ENCODE assay signal across 8 cellular contexts in genomic region chr19:13051581-13052165, GRCh38. TPM values are rescaled to one million over a fixed set of nuclear protein-coding genes. Genes with fewer than 3 reads are reported as not detected.
A peak's percentile ranks its signal among the peaks of the same experiment; 100 is the strongest.
DNase-seq lines count a peak whose midpoint lies in the region; ATAC-seq, FAIRE-seq and TF ChIP-seq lines count a peak whose summit lies in the region.

No MANE protein-coding gene starts in this region.

- peak overlapping the region; percentile 65 for H3K4me2 ChIP-seq in A549

- H3K4me1 Mint-ChIP-seq in endothelial cell (ENCODE audit: unreplicated experiment) (peaks cover 52% of the 10 kb centered on the region), nephron progenitor cell (peaks cover 62% of the 10 kb centered on the region)

- H3K9me3 Mint-ChIP-seq in endothelial cell (ENCODE audit: unreplicated experiment) (no peaks in the 10 kb centered on the region), nephron progenitor cell (no peaks in the 10 kb centered on the region)

- no peaks in the 10 kb centered on the region for H3K9me3 ChIP-seq in A549
- no peaks in the 10 kb centered on the region for H3K9me3 ChIP-seq in Panc1 (ENCODE audit: control insufficient read depth, insufficient read depth, low read depth, low read length)

- TF ChIP-seq CTCF in A549 (IDR thresholded peaks at IDR 0.05): no peak
- TF ChIP-seq CTCF in Panc1 (IDR thresholded peaks at IDR 0.05): no peak
- TF ChIP-seq CTCF in endothelial cell (IDR thresholded peaks at IDR 0.05; ENCODE audit: unreplicated experiment): no peak
- TF ChIP-seq CTCF in nephron progenitor cell (IDR thresholded peaks at IDR 0.05): no peak

- POLR2A ChIA-PET in A549 (lab: Yijun Ruan, JAX) (no interaction called here), Panc1 (lab: Charles Lee) (interaction anchor here (0.9 kb wide), 1 partner anchor 9 kb away, joined by 9 read pairs; no protein-coding TSS in a partner anchor)

- no peak for TF ChIP-seq EP300 in A549 (IDR thresholded peaks at IDR 0.05)

- FAIRE-seq in A549 (lab: Jason Lieb, UNC): no peak

- TF ChIP-seq RAD21 in A549 (conservative IDR thresholded peaks at IDR 0.05 in 1 of 2, IDR thresholded peaks at IDR 0.05 in 1 of 2): no peak

- no peak overlapping the region for H3K4me3 ChIP-seq in A549
- H3K4me3 ChIP-seq in Panc1 (ENCODE audit: low read depth in 2 of 2, low read length in 2 of 2): 0 out of 4 replicates have a peak overlapping the region, but pooled peaks of 1 of the 2 experiments have one; percentile 16

- H3K27ac Mint-ChIP-seq in endothelial cell (ENCODE audit: unreplicated experiment): no peak overlapping the region
- no peak overlapping the region for H3K27ac Mint-ChIP-seq in nephron progenitor cell

- H3K27me3 Mint-ChIP-seq in endothelial cell (ENCODE audit: unreplicated experiment) (peaks cover 17% of the 10 kb centered on the region), nephron progenitor cell (ENCODE audit: low read depth, poor library complexity) (peaks cover 100% of the 10 kb centered on the region)

- peaks cover 36% of the 10 kb centered on the region for H3K4me1 ChIP-seq in A549
- H3K4me1 ChIP-seq in Panc1 (ENCODE audit: control insufficient read depth, insufficient read depth, low read length): peaks cover 76% of the 10 kb centered on the region

- in situ Hi-C loops in Panc1 (cut with HindIII; ENCODE audit: low pct_unique_long_range_greater_than_20kb, low sequenced_read_pairs): no loop called here

- DNase-seq in A549 (ENCODE audit: low read depth in 1 of 2, low spot score in 1 of 2) (peak in 1 of 2 experiments; percentile 14), HK-2 (ENCODE audit: unreplicated experiment) (peak; percentile 66), Panc1 (ENCODE audit: low read depth, low spot score) (no peak), endothelial cell (ENCODE audit: low spot score) (peak; percentile 67), nephron progenitor cell (peak; percentile 93), NOMO-1 treated with dmso at 0.1 percent for 144 hours (lab: John Stamatoyannopoulos, UW; ENCODE audit: unreplicated experiment) (no peak)

- H3K27me3 ChIP-seq in Panc1 (ENCODE audit: control insufficient read depth, insufficient read depth, low read length): no peaks in the 10 kb centered on the region

- H3K36me3 ChIP-seq in Panc1 (ENCODE audit: control insufficient read depth, insufficient read depth, low read length): no peaks in the 10 kb centered on the region

- H3K27ac ChIP-seq in A549 (peak overlapping the region in 1 of 2 experiments; percentile 48; a peak in 3 of 6 replicates), Panc1 (ENCODE audit: low read length) (peak overlapping the region; percentile 99)

- TF ChIP-seq POLR2A in A549 (IDR thresholded peaks at IDR 0.05; ENCODE audit: low read length) (no peak), GM18505 (IDR thresholded peaks at IDR 0.05; ENCODE audit: borderline replicate concordance, extremely low read depth, insufficient read depth, insufficient read length) (no peak)

- H3K4me3 Mint-ChIP-seq in endothelial cell (ENCODE audit: unreplicated experiment) (peak overlapping the region; percentile 65), nephron progenitor cell (no peak overlapping the region)

- ATAC-seq in A549 (peak; percentile 49 to 68; a peak in 3 of 6 replicates), Panc1 (peak; percentile 60), GM21723 (IDR thresholded peaks at IDR 0.05; ENCODE audit: unreplicated experiment) (no peak), GM18505 (IDR thresholded peaks at IDR 0.05; ENCODE audit: unreplicated experiment) (no peak)

- CTCF ChIA-PET in A549 (lab: Yijun Ruan, JAX) (interaction anchor here (0.6 to 4.6 kb wide), 6 partner anchors 9 to 226 kb away, joined by 3 to 20 read pairs (median 4); no protein-coding TSS in a partner anchor), Panc1 (lab: Charles Lee) (interaction anchor here (1.1 to 1.5 kb wide), 2 partner anchors 9 to 22 kb away, joined by 3 to 8 read pairs; no protein-coding TSS in a partner anchor)

- H3K36me3 Mint-ChIP-seq in endothelial cell (ENCODE audit: low read depth, unreplicated experiment) (no peaks in the 10 kb centered on the region), nephron progenitor cell (ENCODE audit: low read depth) (no peaks in the 10 kb centered on the region)

- no TSS peak for BruUV-seq in Panc1 (replicated peaks; lab: Mats Ljungman, UMichigan)

- 23% methylated on average over 19 of the region's 23 CpGs for whole genome bisulfite sequencing in A549 (ENCODE audit: missing lambda C conversion rate)

- intact Hi-C loops in Panc1 (cut with micrococcal nuclease; ENCODE audit: unreplicated experiment): no loop called here

TF ChIP-seq in A549, 52 proteins besides CTCF, POLR2A, EP300 and RAD21:
- TF ChIP-seq HOXB13 (CRISPR knock-in tag; IDR thresholded peaks at IDR 0.05; ENCODE audit: low read depth): no peak
- no peak for TF ChIP-seq MAX (IDR thresholded peaks at IDR 0.05)
- no peak for TF ChIP-seq SMC3 (IDR thresholded peaks at IDR 0.05)

RNA-seq across cellular contexts. Expression of gene LYL1, which starts 51.0 kb away (rescaled TPM):
- polyA plus RNA-seq in A549 (2011; rRNA removed): 0.08 and 0.26 TPM in 2 replicates
- polyA plus RNA-seq in A549 (2012; cell fraction: cytosol; rRNA removed): 0.50 and 0.82 TPM in 2 replicates
- polyA plus RNA-seq in A549 (2012; cell fraction: nucleus; rRNA removed): 0.66 and 1.2 TPM in 2 replicates
- 0.30 to 0.82 TPM (median 0.39 TPM) in 3 replicates for polyA plus RNA-seq in A549 (2017; fragmentation: RNase III; extraction: RNeasy Plus Mini Kit Qiagen cat#74134 plus additional on column Dnase treatment)
- 0.15 and 0.21 TPM in 2 replicates for polyA minus RNA-seq in A549 (2011; rRNA and poly(A)+ RNA removed)
- 0.23 TPM for total RNA-seq in Panc1 (2021; ENCODE audit: unreplicated experiment)
- 0.48 TPM for polyA plus RNA-seq in Panc1 (2012; ENCODE audit: insufficient read length)
- total RNA-seq in endothelial cell (ENCODE audit: unreplicated experiment): 68.6 TPM

RNA-seq across cellular contexts. Expression of gene NFIX, which starts 56.4 kb away (rescaled TPM):
- polyA plus RNA-seq in A549 (2011; rRNA removed) (0.52 and 1.0 TPM in 2 replicates), A549 (2017; fragmentation: RNase III; extraction: RNeasy Plus Mini Kit Qiagen cat#74134 plus additional on column Dnase treatment) (3.0 to 4.5 TPM (median 3.0 TPM) in 3 replicates)
- polyA plus RNA-seq in A549 (2012; cell fraction: cytosol; rRNA removed): 1.1 and 1.5 TPM in 2 replicates
- polyA plus RNA-seq in A549 (2012; cell fraction: nucleus; rRNA removed): 1.5 and 2.0 TPM in 2 replicates
- polyA minus RNA-seq in A549 (2011; rRNA and poly(A)+ RNA removed): 1.1 and 2.5 TPM in 2 replicates
- total RNA-seq in Panc1 (2021; ENCODE audit: unreplicated experiment) (144 TPM), endothelial cell (ENCODE audit: unreplicated experiment) (9.9 TPM)
- 107 TPM for polyA plus RNA-seq in Panc1 (2012; ENCODE audit: insufficient read length)

Comparison
In these comparisons a context has a peak if more than half of its experiments do, and no peak if none do; other contexts are left out.
1. ATAC-seq: peak in A549 (2 of 2) and Panc1 (single experiment); none in GM21723 (single experiment) and GM18505 (single experiment).
2. DNase-seq: peak in HK-2 (single experiment), endothelial cell (single experiment) and nephron progenitor cell (single experiment); none in Panc1 (single experiment) and NOMO-1 treated with dmso at 0.1 percent for 144 hours (single experiment).
3. RNA of gene LYL1, which starts 51.0 kb away (total RNA-seq): 68.6 TPM in endothelial cell (single experiment); 0.23 TPM in Panc1 (single experiment); every median in the first group is over 10 times any median in the second.
4. RNA of gene NFIX, which starts 56.4 kb away (total RNA-seq): 144 TPM in Panc1 (single experiment); 9.9 TPM in endothelial cell (single experiment); every median in the first group is over 10 times any median in the second.